In genomic region chr22:38724926-38725571, GRCh38 we compare ENCODE assay signal across 8 cellular contexts. TPM values are rescaled to one million over a fixed set of nuclear protein-coding genes. Genes with fewer than 3 reads are reported as not detected.
A peak's percentile ranks its signal among the peaks of the same experiment; 100 is the strongest.
DNase-seq lines count a peak whose midpoint lies in the region; ATAC-seq and TF ChIP-seq lines count a peak whose summit lies in the region.

No MANE protein-coding gene starts in this region.

- no peaks in the 10 kb centered on the region for H3K27me3 Mint-ChIP-seq in activated CD8-positive, alpha-beta T cell treated with anti-CD3 and anti-CD28 coated beads for 36 hours

- H3K4me3 ChIP-seq in LNCaP clone FGC (ENCODE audit: low read depth, low read length) (no peak overlapping the region), tibial artery (no peak overlapping the region)

- peaks cover 56% of the 10 kb centered on the region for H3K36me3 Mint-ChIP-seq in activated CD8-positive, alpha-beta T cell treated with anti-CD3 and anti-CD28 coated beads for 36 hours (ENCODE audit: low read depth)

- no peaks in the 10 kb centered on the region for H3K4me1 Mint-ChIP-seq in activated CD8-positive, alpha-beta T cell treated with anti-CD3 and anti-CD28 coated beads for 36 hours (ENCODE audit: low read depth)

- no peaks in the 10 kb centered on the region for H3K9me3 Mint-ChIP-seq in activated CD8-positive, alpha-beta T cell treated with anti-CD3 and anti-CD28 coated beads for 36 hours

- no peak overlapping the region for H3K27ac ChIP-seq in tibial artery

- no peaks in the 10 kb centered on the region for H3K4me1 ChIP-seq in tibial artery

- no peaks in the 10 kb centered on the region for H3K9me3 ChIP-seq in tibial artery

- peak; percentile 87 for ATAC-seq in activated CD8-positive, alpha-beta T cell treated with anti-CD3 and anti-CD28 coated beads for 36 hours

- CTCF ChIA-PET in activated CD8-positive, alpha-beta T cell treated with anti-CD3 and anti-CD28 coated beads for 36 hours (lab: Charles Lee) = interaction anchor here (0.6 to 9.7 kb wide), 21 partner anchors 10 to 145 kb away, joined by 3 to 73 read pairs (median 4); partner anchors contain the start of genes GTPBP1 and TOMM22

- peak; percentile 57 for DNase-seq in NCI-H82 (lab: John Stamatoyannopoulos, UW)
- no peak for DNase-seq in NCI-H82 treated with DMSO at 0.1 percent for 48 hours (lab: John Stamatoyannopoulos, UW; ENCODE audit: unreplicated experiment)
- DNase-seq in LNCaP clone FGC (ENCODE audit: low read depth) = no peak
- peak; percentile 31 for DNase-seq in activated CD8-positive, alpha-beta T cell treated with anti-CD3 and anti-CD28 coated beads for 36 hours
- peak; percentile 47 for DNase-seq in hepatic stellate cell (ENCODE audit: low spot score)
- DNase-seq in tibial artery = peak in 1 of 2 donors; percentile 58
- DNase-seq in dedifferentiated amniotic fluid mesenchymal stem cell (ENCODE audit: extremely low spot score) = no peak
- DNase-seq in amniotic stem cell (lab: John Stamatoyannopoulos, UW) = no peak

- H3K27ac Mint-ChIP-seq in activated CD8-positive, alpha-beta T cell treated with anti-CD3 and anti-CD28 coated beads for 36 hours = peak overlapping the region; percentile 7

- intact Hi-C loops in activated CD8-positive, alpha-beta T cell treated with anti-CD3 and anti-CD28 coated beads for 36 hours (cut with micrococcal nuclease) = no loop called here
- intact Hi-C loops in tibial artery (cut with DNase I; ENCODE audit: low total_unique reads) = no loop called here

- H3K4me3 Mint-ChIP-seq in activated CD8-positive, alpha-beta T cell treated with anti-CD3 and anti-CD28 coated beads for 36 hours = no peak overlapping the region

- POLR2A ChIA-PET in activated CD8-positive, alpha-beta T cell treated with anti-CD3 and anti-CD28 coated beads for 36 hours (lab: Charles Lee) = interaction anchor here (1.3 to 41.0 kb wide), 3 partner anchors 1 to 43 kb away, joined by 4 to 905 read pairs (median 905); partner anchors contain the start of genes GTPBP1, SUN2 and TOMM22

- peaks cover 80 to 100% (median 95%) of the 10 kb centered on the region in 3 donors for H3K36me3 ChIP-seq in tibial artery

- TF ChIP-seq CTCF in LNCaP clone FGC (IDR thresholded peaks at IDR 0.05; ENCODE audit: control insufficient read depth, extremely low read depth, insufficient read depth) (peak; percentile 48), tibial artery (IDR thresholded peaks at IDR 0.05) (peak; percentile 29)
- peak; percentile 43 for TF ChIP-seq CTCF in activated CD8-positive, alpha-beta T cell treated with anti-CD3 and anti-CD28 coated beads for 36 hours (IDR thresholded peaks at IDR 0.05)

- no peaks in the 10 kb centered on the region for H3K27me3 ChIP-seq in tibial artery

RNA-seq across cellular contexts. Expression of gene GTPBP1, which starts 19.3 kb away (rescaled TPM):
- 10 to 100 TPM; 93.3 to 97.6 TPM for total RNA-seq in activated CD8-positive, alpha-beta T cell treated with anti-CD3 and anti-CD28 coated beads for 36 hours

RNA-seq across cellular contexts. Expression of gene JOSD1, which starts 24.3 kb away (rescaled TPM):
- total RNA-seq in activated CD8-positive, alpha-beta T cell treated with anti-CD3 and anti-CD28 coated beads for 36 hours = 10 to 100 TPM; 84.7 to 88.1 TPM

RNA-seq across cellular contexts. Expression of gene SUN2, which starts 30.7 kb away (rescaled TPM):
- total RNA-seq in activated CD8-positive, alpha-beta T cell treated with anti-CD3 and anti-CD28 coated beads for 36 hours = 100 to 1,000 TPM; 101 to 107 TPM

RNA-seq across cellular contexts. Expression of gene TOMM22, which starts 43.3 kb away (rescaled TPM):
- total RNA-seq in activated CD8-positive, alpha-beta T cell treated with anti-CD3 and anti-CD28 coated beads for 36 hours = 100 to 1,000 TPM; 155 to 158 TPM

Comparison
In these comparisons a context has a peak if more than half of its experiments do, and no peak if none do; other contexts are left out.
1. DNase-seq: peak in NCI-H82 (single experiment), activated CD8-positive, alpha-beta T cell treated with anti-CD3 and anti-CD28 coated beads for 36 hours (single experiment) and hepatic stellate cell (single experiment); none in NCI-H82 treated with DMSO at 0.1 percent for 48 hours (single experiment), LNCaP clone FGC (single experiment), dedifferentiated amniotic fluid mesenchymal stem cell (single experiment) and amniotic stem cell (single experiment).
2. Peak in every context shown above with its lines, with median percentiles within 50 percentile points of each other: CTCF ChIP-seq.